9 cellular contexts compared by ENCODE assay signal in the genomic region with DNA sequence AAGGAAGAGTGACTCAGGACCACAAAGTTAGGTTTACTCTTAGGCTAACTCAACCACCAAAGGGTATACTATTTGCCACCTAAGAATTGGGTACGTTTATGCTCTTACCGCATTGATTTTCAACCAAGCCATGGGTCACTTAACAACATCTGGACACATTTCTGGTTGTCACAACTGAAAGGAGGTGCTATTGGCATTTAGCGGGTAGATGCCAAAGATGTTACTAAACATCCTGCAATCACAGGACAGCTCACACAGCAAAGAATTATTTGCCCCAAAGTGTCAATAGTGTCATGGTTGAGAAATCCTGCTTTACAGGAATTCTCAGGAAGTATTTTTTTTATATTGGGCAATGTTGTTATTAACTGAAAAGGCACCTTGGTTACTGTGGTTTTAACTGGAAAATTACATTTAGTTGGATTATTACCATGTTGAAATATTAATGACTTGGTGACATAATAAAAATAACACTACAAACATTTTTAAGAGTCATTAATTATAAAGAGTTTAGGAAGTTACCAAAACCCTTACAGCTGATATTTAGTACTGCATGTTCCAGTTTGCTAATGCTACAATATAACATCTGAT.
DNase-seq lines count a peak whose midpoint lies in the region; ATAC-seq lines count a peak whose summit lies in the region.
"Had no signal": no experiment of that assay in that cellular context is flagged by ENCODE, and none has a peak within 500 bp of the region (broad histone marks: within the 10 kb centered on the region; RNA-seq: fewer than 3 reads in every experiment).

No MANE protein-coding gene starts in this region.

- DNase-seq in ELR (ENCODE audit: low read depth) (peak; percentile 95), RPMI7951 (ENCODE audit: low read depth) (peak; percentile 98), fibroblast of peridontal ligament (ENCODE audit: extremely low read depth) (peak; percentile 64), sciatic nerve (ENCODE audit: low spot score) (no peak), OCI-M2 (lab: John Stamatoyannopoulos, UW; ENCODE audit: unreplicated experiment) (no peak), NCI-H82 treated with DMSO at 0.1 percent for 48 hours (lab: John Stamatoyannopoulos, UW; ENCODE audit: unreplicated experiment) (no peak), NCI-H1417 (lab: John Stamatoyannopoulos, UW) (no peak)
- no peak for DNase-seq in activated CD4-positive, CD25-positive, alpha-beta regulatory T cell (lab: John Stamatoyannopoulos, UW)

- intact Hi-C loops in sciatic nerve (cut with DNase I): no loop called here

- ATAC-seq in sciatic nerve: peak; percentile 55
- ATAC-seq: SK-N-SH treated with all-trans-retinoic acid at 6 μM for 48 hours had no signal

Comparison
In these comparisons a context has a peak if more than half of its experiments do, and no peak if none do; other contexts are left out.
1. DNase-seq: peak in ELR (single experiment), RPMI7951 (single experiment) and fibroblast of peridontal ligament (single experiment); none in sciatic nerve (single experiment), OCI-M2 (single experiment), NCI-H82 treated with DMSO at 0.1 percent for 48 hours (single experiment), activated CD4-positive, CD25-positive, alpha-beta regulatory T cell (0 of 4) and NCI-H1417 (0 of 3).